Comparison of ENCODE assay signal across 3 cellular contexts in genomic region chr13:34405410-34405809, GRCh38.
"Had no signal": no experiment of that assay in that cellular context is flagged by ENCODE, and none has a peak within 500 bp of the region (broad histone marks: within the 10 kb centered on the region; RNA-seq: fewer than 3 reads in every experiment).

No MANE protein-coding gene starts in this region.

- DNase-seq: GDM1, GF-D8 had no signal

- H3K4me3 ChIP-seq: GM12878 had no signal

- ATAC-seq: GM12878 had no signal
